In genomic region chr15:57667171-57667924, GRCh38 we compare ENCODE assay signal across 8 cellular contexts.
A peak's percentile ranks its signal among the peaks of the same experiment; 100 is the strongest.
DNase-seq lines count a peak whose midpoint lies in the region; ATAC-seq and TF ChIP-seq lines count a peak whose summit lies in the region.

No MANE protein-coding gene starts in this region.

- no peak overlapping the region for H3K4me2 ChIP-seq in parathyroid adenoma (ENCODE audit: low read length)

- no peak overlapping the region for H3K27ac ChIP-seq in parathyroid adenoma

- DNase-seq in DMS53 treated with DMSO at 0.1 percent for 48 hours (lab: John Stamatoyannopoulos, UW; ENCODE audit: unreplicated experiment), result peak; percentile 66
- peak; percentile 3 for DNase-seq in NT2/D1 (ENCODE audit: low read depth, low spot score)
- DNase-seq in fibroblast of pulmonary artery (ENCODE audit: low read depth), result peak; percentile 83
- DNase-seq in activated CD4-positive, alpha-beta T cell treated with anti-CD3 and anti-CD28 coated beads for 48 hours, result no peak
- DNase-seq in effector CD4-positive, alpha-beta T cell, result no peak

- H3K9me3 ChIP-seq in NT2/D1 (ENCODE audit: insufficient read depth, low read length) (no peaks in the 10 kb centered on the region), parathyroid adenoma (ENCODE audit: control insufficient read depth, low read length) (no peaks in the 10 kb centered on the region)

- H2AFZ ChIP-seq in parathyroid adenoma, result no peak overlapping the region

- TF ChIP-seq CTCF in fibroblast of pulmonary artery (IDR thresholded peaks at IDR 0.05; ENCODE audit: low read length, missing control alignments) (peak; percentile 71), parathyroid adenoma (IDR thresholded peaks at IDR 0.05) (peak; percentile 17)

- no peaks in the 10 kb centered on the region for H3K4me1 ChIP-seq in NT2/D1 (ENCODE audit: insufficient read depth, insufficient read length)
- H3K4me1 ChIP-seq in parathyroid adenoma, result no peaks in the 10 kb centered on the region

- H3K4me3 ChIP-seq in NT2/D1 (ENCODE audit: insufficient read length, low read depth), result no peak overlapping the region
- peak overlapping the region; percentile 28 for H3K4me3 ChIP-seq in fibroblast of pulmonary artery (replicated peaks; ENCODE audit: low read depth, low read length)
- H3K4me3 ChIP-seq in parathyroid adenoma (ENCODE audit: low read depth, low read length), result no peak overlapping the region

- H3K79me2 ChIP-seq in parathyroid adenoma, result no peaks in the 10 kb centered on the region

- no peaks in the 10 kb centered on the region for H3K27me3 ChIP-seq in NT2/D1 (ENCODE audit: insufficient read depth, insufficient read length)
- H3K27me3 ChIP-seq in parathyroid adenoma (ENCODE audit: control insufficient read depth, insufficient read depth, low read length), result no peaks in the 10 kb centered on the region

- H3K36me3 ChIP-seq in NT2/D1 (ENCODE audit: insufficient read depth, insufficient read length, low read length), result no peaks in the 10 kb centered on the region
- H3K36me3 ChIP-seq in parathyroid adenoma (ENCODE audit: control insufficient read depth, insufficient read depth, low read length), result no peaks in the 10 kb centered on the region

- no peak for ATAC-seq in GM18870 (IDR thresholded peaks at IDR 0.05; ENCODE audit: unreplicated experiment)
- no peak for ATAC-seq in HG03280 (IDR thresholded peaks at IDR 0.05; ENCODE audit: unreplicated experiment)

- H3K9ac ChIP-seq in NT2/D1 (ENCODE audit: insufficient read length, low read depth) (no peak overlapping the region), parathyroid adenoma (no peak overlapping the region)

Comparison
In these comparisons a context has a peak if more than half of its experiments do, and no peak if none do; other contexts are left out.
1. DNase-seq: peak in DMS53 treated with DMSO at 0.1 percent for 48 hours (single experiment), NT2/D1 (single experiment) and fibroblast of pulmonary artery (single experiment); none in activated CD4-positive, alpha-beta T cell treated with anti-CD3 and anti-CD28 coated beads for 48 hours (single experiment) and effector CD4-positive, alpha-beta T cell (single experiment).